ENCODE assay signal across 6 cellular contexts in genomic region chr20:49063279-49063678, GRCh38.
"Had no signal": no experiment of that assay in that cellular context is flagged by ENCODE, and none has a peak within 500 bp of the region (broad histone marks: within the 10 kb centered on the region; RNA-seq: fewer than 3 reads in every experiment).

No MANE protein-coding gene starts in this region.

- FAIRE-seq: GM12878, GM12891, GM12892, GM19239 had no signal

- ATAC-seq: GM12878 had no signal

- H3K4me3 ChIP-seq: GM12878 had no signal

- DNase-seq: GDM1, GF-D8 had no signal
